ENCODE assay signal across 16 cellular contexts in the genomic region with DNA sequence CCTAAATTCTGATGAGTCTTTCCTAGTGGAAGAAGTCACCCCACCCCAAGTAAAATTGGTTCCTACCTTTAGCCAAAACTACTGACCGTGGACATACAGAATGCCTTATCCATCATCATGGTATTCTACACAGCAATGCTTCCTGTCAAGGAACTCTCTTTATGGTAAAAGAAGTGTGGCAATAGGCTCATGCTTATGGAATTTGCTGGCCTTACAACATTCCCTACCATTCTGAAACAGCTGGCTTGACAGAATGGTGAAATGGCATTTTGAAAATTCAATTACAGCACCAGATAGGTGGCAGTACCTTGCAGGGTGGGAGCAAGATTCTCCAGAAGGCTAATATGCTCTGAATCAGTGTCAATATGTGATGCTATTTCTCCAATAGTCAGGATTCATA.
DNase-seq lines count a peak whose midpoint lies in the region; ATAC-seq and TF ChIP-seq lines count a peak whose summit lies in the region.
"Had no signal": no experiment of that assay in that cellular context is flagged by ENCODE, and none has a peak within 500 bp of the region (broad histone marks: within the 10 kb centered on the region; RNA-seq: fewer than 3 reads in every experiment).

No MANE protein-coding gene starts in this region.

- no peak for TF ChIP-seq CTCF in cardiac fibroblast (IDR thresholded peaks at IDR 0.05; ENCODE audit: low read depth, low read length)

- ATAC-seq in GM18867 (IDR thresholded peaks at IDR 0.05; ENCODE audit: unreplicated experiment) (no peak), HG03175 (IDR thresholded peaks at IDR 0.05; ENCODE audit: unreplicated experiment) (no peak)
- ATAC-seq: Panc1, Right ventricle myocardium inferior had no signal

- DNase-seq in EH (ENCODE audit: low read depth) (peak; percentile 3), NCI-H226 (peak; percentile 57), cardiac fibroblast (ENCODE audit: low read depth in 2 of 2) (peak; percentile 6 to 19), iris pigment epithelial cell (ENCODE audit: low read depth) (peak; percentile 48), NCI-H774 (lab: John Stamatoyannopoulos, UW) (no peak)
- no peak for DNase-seq in stimulated activated CD4-positive, alpha-beta T cell treated with anti-CD3 and anti-CD28 coated beads, Interleukin-2, amount 100 ng/mL, for 48 hours
- DNase-seq: DND-41, HFFc6, NCI-H1930, NCI-H2171 treated with DMSO at 0.1 percent for 48 hours, NCI-H748 treated with DMSO at 0.1 percent for 48 hours had no signal

- no peak overlapping the region for H3K4me3 ChIP-seq in cardiac fibroblast (replicated peaks in 1 of 2; ENCODE audit: low read depth in 2 of 2, low read length in 2 of 2)
- H3K4me3 ChIP-seq: BLaER1 had no signal

Comparison
In these comparisons a context has a peak if more than half of its experiments do, and no peak if none do; other contexts are left out.
1. DNase-seq: peak in EH (single experiment), NCI-H226 (single experiment), cardiac fibroblast (2 of 2) and iris pigment epithelial cell (single experiment); none in stimulated activated CD4-positive, alpha-beta T cell treated with anti-CD3 and anti-CD28 coated beads, Interleukin-2, amount 100 ng/mL, for 48 hours (0 of 2) and NCI-H774 (single experiment).